33 cellular contexts compared by ENCODE assay signal in the genomic region with DNA sequence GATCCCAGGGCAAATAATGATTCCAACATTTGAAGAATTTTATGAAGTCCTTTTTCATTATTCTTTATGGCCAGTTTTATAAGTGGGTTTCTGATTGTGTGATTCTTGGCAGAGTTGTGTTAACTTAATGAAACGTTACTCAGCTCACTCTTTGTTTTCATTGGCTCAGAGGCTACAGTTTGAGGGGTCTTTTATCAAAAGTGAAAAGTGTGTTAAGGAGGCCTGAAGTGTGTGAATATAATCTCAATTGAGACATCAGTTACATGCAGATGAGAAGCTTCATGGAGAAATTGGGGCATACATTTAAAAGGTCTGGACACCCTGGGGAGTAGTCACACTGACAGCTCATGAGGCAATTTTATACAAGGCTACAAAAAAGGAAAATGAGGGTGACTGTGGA.
"Had no signal": no experiment of that assay in that cellular context is flagged by ENCODE, and none has a peak within 500 bp of the region (broad histone marks: within the 10 kb centered on the region; RNA-seq: fewer than 3 reads in every experiment).

No MANE protein-coding gene starts in this region.

- H3K9me3 ChIP-seq: adrenal gland, esophagus squamous epithelium, gastroesophageal sphincter, heart right ventricle had no signal

- H3K36me3 Mint-ChIP-seq: activated naive CD8-positive, alpha-beta T cell had no signal

- H3K27ac Mint-ChIP-seq: activated B cell treated with CpG ODN at 0.5 μM for 24 hours; activated CD8-positive, alpha-beta T cell treated with anti-CD3 and anti-CD28 coated beads for 36 hours; activated naive CD8-positive, alpha-beta T cell; activated T-helper 17 cell treated with anti-CD3 and anti-CD28 coated beads, Interleukin-2, amount 50 U/mL, for 72 hours; dendritic cell treated with granulocyte-macrophage colony-stimulating factor and Interleukin-4, amounts not matched to agents 40 ng/mL and 50 ng/mL, for 4 days; T-helper 17 cell; T-helper 2 cell treated with Interferon-gamma antibody and Interleukin-4, amounts not matched to agents 5 μg/mL and 100 μg/mL, for 36 hours had no signal

- H3K4me1 ChIP-seq: adrenal gland, esophagus squamous epithelium, gastroesophageal sphincter had no signal

- H3K27ac ChIP-seq: adrenal gland, coronary artery, epithelial cell of prostate, esophagus squamous epithelium, gastroesophageal sphincter, heart right ventricle, WERI-Rb-1 had no signal

- H3K9me3 Mint-ChIP-seq: activated B cell treated with CpG ODN at 0.5 μM for 24 hours; activated T-cell treated with anti-CD3 and anti-CD28 coated beads, Interleukin-2, amount 50 U/mL, for 4 hours; activated T-helper 17 cell treated with anti-CD3 and anti-CD28 coated beads, Interleukin-2, amount 50 U/mL, for 72 hours; dendritic cell treated with granulocyte-macrophage colony-stimulating factor and Interleukin-4, amounts not matched to agents 40 ng/mL and 50 ng/mL, for 4 days had no signal

- H3K27me3 ChIP-seq: adrenal gland, dorsolateral prefrontal cortex, esophagus squamous epithelium, gastroesophageal sphincter, heart right ventricle had no signal

- H3K4me3 Mint-ChIP-seq: activated B cell treated with CpG ODN at 0.5 μM for 24 hours; activated CD8-positive, alpha-beta T cell treated with anti-CD3 and anti-CD28 coated beads for 36 hours; activated naive CD8-positive, alpha-beta T cell; activated T-cell treated with anti-CD3 and anti-CD28 coated beads, Interleukin-2, amount 50 U/mL, for 4 hours; activated T-helper 17 cell treated with anti-CD3 and anti-CD28 coated beads, Interleukin-2, amount 50 U/mL, for 72 hours; dendritic cell treated with granulocyte-macrophage colony-stimulating factor and Interleukin-4, amounts not matched to agents 40 ng/mL and 50 ng/mL, for 4 days; T-helper 17 cell; T-helper 2 cell treated with Interferon-gamma antibody and Interleukin-4, amounts not matched to agents 5 μg/mL and 100 μg/mL, for 36 hours had no signal

- H3K4me1 Mint-ChIP-seq: activated B cell treated with CpG ODN at 0.5 μM for 24 hours; activated T-helper 17 cell treated with anti-CD3 and anti-CD28 coated beads, Interleukin-2, amount 50 U/mL, for 72 hours; T-helper 17 cell had no signal

- DNase-seq: activated B cell treated with CpG ODN at 0.5 μM for 24 hours; activated CD4-positive, alpha-beta T cell treated with anti-CD3 and anti-CD28 coated beads for 48 hours; activated CD4-positive, alpha-beta T cell treated with anti-CD3 and anti-CD28 coated beads, Interleukin-2, amount 50 U/mL, for 1 hour; activated CD4-positive, alpha-beta T cell treated with anti-CD3 and anti-CD28 coated beads, Interleukin-2, amount 50 U/mL, for 48 hours; activated CD8-positive, alpha-beta memory T cell treated with anti-CD3 and anti-CD28 coated beads for 24 hours; activated CD8-positive, alpha-beta T cell treated with anti-CD3 and anti-CD28 coated beads for 36 hours; activated effector memory CD4-positive, alpha-beta T cell treated with Interleukin-2 at 50 U/mL for 16 hours; activated gamma-delta T cell treated with Interleukin-2 at 50 U/mL for 16 hours; activated naive CD4-positive, alpha-beta T cell treated with anti-CD3 and anti-CD28 coated beads, Interleukin-2, amount 50 U/mL, for 16 hours; activated naive CD4-positive, alpha-beta T cell treated with Interleukin-2 at 50 U/mL for 16 hours; activated T-cell treated with anti-CD3 and anti-CD28 coated beads, Interleukin-2, amount 50 U/mL, for 4 hours; adrenal gland; amygdala; aorta; central memory CD4-positive, alpha-beta T cell; cerebellar nuclear complex; dorsolateral prefrontal cortex; effector memory CD4-positive, alpha-beta T cell; esophagus squamous epithelium; foreskin melanocyte; heart right ventricle; T-helper 1 cell; T-helper 17 cell; T1000; WERI-Rb-1 had no signal

- H3K4me3 ChIP-seq: adrenal gland, coronary artery, dorsolateral prefrontal cortex, esophagus squamous epithelium, gastroesophageal sphincter, heart right ventricle had no signal

- H3K36me3 ChIP-seq: adrenal gland, esophagus squamous epithelium, gastroesophageal sphincter, heart right ventricle, WERI-Rb-1 had no signal

- ATAC-seq: activated CD4-positive, CD25-positive, alpha-beta regulatory T cell treated with anti-CD3 and anti-CD28 coated beads, Interleukin-2, amount 50 U/mL, for 24 hours; activated CD8-positive, alpha-beta T cell treated with anti-CD3 and anti-CD28 coated beads for 36 hours; activated T-cell treated with anti-CD3 and anti-CD28 coated beads, Interleukin-2, amount 50 U/mL, for 4 hours; activated T-helper 17 cell treated with anti-CD3 and anti-CD28 coated beads, Interleukin-2, amount 50 U/mL, for 72 hours; gastroesophageal sphincter; heart right ventricle; T-helper 17 cell had no signal

- H3K27me3 Mint-ChIP-seq: activated B cell treated with CpG ODN at 0.5 μM for 24 hours; activated CD8-positive, alpha-beta T cell treated with anti-CD3 and anti-CD28 coated beads for 36 hours; activated naive CD8-positive, alpha-beta T cell; activated T-helper 17 cell treated with anti-CD3 and anti-CD28 coated beads, Interleukin-2, amount 50 U/mL, for 72 hours; dendritic cell treated with granulocyte-macrophage colony-stimulating factor and Interleukin-4, amounts not matched to agents 40 ng/mL and 50 ng/mL, for 4 days; T-helper 17 cell had no signal
